8 cellular contexts compared by ENCODE assay signal in genomic region chr4:166091914-166092510, GRCh38.
DNase-seq lines count a peak whose midpoint lies in the region; ATAC-seq, FAIRE-seq and TF ChIP-seq lines count a peak whose summit lies in the region.

No MANE protein-coding gene starts in this region.

- H3K4me3 ChIP-seq in ascending aorta: no peak overlapping the region

- no peaks in the 10 kb centered on the region for H3K4me1 ChIP-seq in ascending aorta

- intact Hi-C loops in ascending aorta (cut with DNase I): loop anchor here (1.0 kb wide), 2 partner anchors 552 to 555 kb away; no protein-coding TSS in a partner anchor

- H3K36me3 ChIP-seq in ascending aorta: no peaks in the 10 kb centered on the region

- DNase-seq in ACHN: peak; percentile 49
- DNase-seq in GM12892 (ENCODE audit: insufficient read length): no peak
- peak; percentile 39 for DNase-seq in NCI-H1694 (lab: John Stamatoyannopoulos, UW)
- DNase-seq in ascending aorta (ENCODE audit: low spot score in 2 of 2): no peak
- DNase-seq in kidney glomerular epithelial cell (lab: John Stamatoyannopoulos, UW): peak; percentile 42
- DNase-seq in activated effector memory CD4-positive, alpha-beta T cell treated with anti-CD3 and anti-CD28 coated beads, Interleukin-2, amount 50 U/mL, for 16 hours: no peak
- no peak for DNase-seq in activated CD4-positive, CD25-positive, alpha-beta regulatory T cell treated with anti-CD3 and anti-CD28 coated beads, Interleukin-2, amount 50 U/mL, for 72 hours

- in situ Hi-C loops in ACHN (cut with HindIII; ENCODE audit: low pct_ligation_motif_present, low pct_unique_long_range_greater_than_20kb, low sequenced_read_pairs): no loop called here

- peak; percentile 8 to 54 (median 52) for TF ChIP-seq CTCF in ascending aorta (IDR thresholded peaks at IDR 0.05)

- TF ChIP-seq POLR2A in GM12892 (IDR thresholded peaks at IDR 0.05; ENCODE audit: low read depth, low read length): no peak

- no peaks in the 10 kb centered on the region for H3K9me3 ChIP-seq in ascending aorta

- no peaks in the 10 kb centered on the region for H3K27me3 ChIP-seq in ascending aorta

- FAIRE-seq in GM12892 (lab: Jason Lieb, UNC): peak; percentile 21

- ATAC-seq in HG02943 (IDR thresholded peaks at IDR 0.05; ENCODE audit: low read depth, unreplicated experiment): peak; percentile 61

- H3K27ac ChIP-seq in ascending aorta: no peak overlapping the region

Comparison
In these comparisons a context has a peak if more than half of its experiments do, and no peak if none do; other contexts are left out.
1. DNase-seq: peak in ACHN (single experiment), NCI-H1694 (single experiment) and kidney glomerular epithelial cell (single experiment); none in GM12892 (single experiment), ascending aorta (0 of 2), activated effector memory CD4-positive, alpha-beta T cell treated with anti-CD3 and anti-CD28 coated beads, Interleukin-2, amount 50 U/mL, for 16 hours (single experiment) and activated CD4-positive, CD25-positive, alpha-beta regulatory T cell treated with anti-CD3 and anti-CD28 coated beads, Interleukin-2, amount 50 U/mL, for 72 hours (single experiment).